In genomic region chr11:72112541-72113136, GRCh38 we compare ENCODE assay signal across 8 cellular contexts. TPM values are rescaled to one million over a fixed set of nuclear protein-coding genes. Genes with fewer than 3 reads are reported as not detected.
DNase-seq lines count a peak whose midpoint lies in the region; ATAC-seq lines count a peak whose summit lies in the region.

Gene ANAPC15 (minus strand): TSS chr11:72112695. CDS start chr11:72111276, 1,419 bp downstream.

- ATAC-seq in GM19467 (IDR thresholded peaks at IDR 0.05; ENCODE audit: unreplicated experiment), result peak; percentile 75

- peaks cover 15 to 34% (median 23%) of the 10 kb centered on the region in 4 donors for H3K4me1 Mint-ChIP-seq in CD4-positive, alpha-beta memory T cell

- H3K36me3 ChIP-seq in CD4-positive, alpha-beta memory T cell (ENCODE audit: insufficient read depth, low read length), result no peaks in the 10 kb centered on the region

- POLR2A ChIA-PET in CD4-positive, alpha-beta memory T cell (lab: Charles Lee; ENCODE audit: partially characterized antibody), result interaction anchor here (0.7 to 3.9 kb wide), 23 partner anchors 10 to 682 kb away, joined by 3 to 64 read pairs (median 5); partner anchors contain the start of genes IL18BP, INPPL1, LAMTOR1 and RNF121

- DNase-seq in CD4-positive, alpha-beta memory T cell, result peak; percentile 98 to 100 (median 99)
- DNase-seq in HS-27A (ENCODE audit: low read depth) (peak; percentile 99), NK-92 (lab: John Stamatoyannopoulos, UW; ENCODE audit: unreplicated experiment) (peak; percentile 84), lung microvascular endothelial cell (ENCODE audit: low read depth in 2 of 2) (peak; percentile 100)
- DNase-seq in activated CD8-positive, alpha-beta memory T cell treated with anti-CD3 and anti-CD28 coated beads for 24 hours, result peak; percentile 98
- DNase-seq in effector CD8-positive, alpha-beta T cell (lab: John Stamatoyannopoulos, UW), result peak; percentile 95
- peak; percentile 99 to 100 (median 99) for DNase-seq in stimulated activated CD4-positive, alpha-beta T cell treated with anti-CD3 and anti-CD28 coated beads, TNF-alpha, amount 100 ng/mL, for 48 hours (ENCODE audit: low read depth in 3 of 3)

- H3K27ac ChIP-seq in CD4-positive, alpha-beta memory T cell (ENCODE audit: low read depth, low read length), result peak within 1 kb of the TSS; percentile 97

- H3K36me3 Mint-ChIP-seq in CD4-positive, alpha-beta memory T cell, result peaks cover 9 to 16% of the 10 kb centered on the region in 2 donors

- no peaks in the 10 kb centered on the region for H3K9me3 Mint-ChIP-seq in CD4-positive, alpha-beta memory T cell

- H3K27me3 Mint-ChIP-seq in CD4-positive, alpha-beta memory T cell, result peaks cover 2 to 3% of the 10 kb centered on the region in 2 donors

- CTCF ChIA-PET in CD4-positive, alpha-beta memory T cell (lab: Charles Lee; ENCODE audit: partially characterized antibody), result interaction anchor here (0.8 to 3.5 kb wide), 7 partner anchors 9 to 111 kb away, joined by 3 to 11 read pairs (median 5); no protein-coding TSS in a partner anchor

- H3K4me3 Mint-ChIP-seq in CD4-positive, alpha-beta memory T cell, result peak within 1 kb of the TSS; percentile 96 to 99 (median 97)

- peak within 1 kb of the TSS; percentile 79 to 97 for H3K4me3 ChIP-seq in CD4-positive, alpha-beta memory T cell (ENCODE audit: low read length in 2 of 2)

- H3K27me3 ChIP-seq in CD4-positive, alpha-beta memory T cell (ENCODE audit: insufficient read depth, low read length), result no peaks in the 10 kb centered on the region

- H3K9me3 ChIP-seq in CD4-positive, alpha-beta memory T cell (ENCODE audit: control insufficient read depth in 1 of 2, low read length in 2 of 2), result no peaks in the 10 kb centered on the region

- peak within 1 kb of the TSS; percentile 98 to 100 (median 99) for H3K27ac Mint-ChIP-seq in CD4-positive, alpha-beta memory T cell

- intact Hi-C loops in CD4-positive, alpha-beta memory T cell (cut with micrococcal nuclease), result loop anchor here (1.0 to 2.0 kb wide), 6 partner anchors 9 to 184 kb away; partner anchors contain the start of genes LAMTOR1, LRRC51, NUMA1 and XNDC1N

- H3K4me1 ChIP-seq in CD4-positive, alpha-beta memory T cell (ENCODE audit: insufficient read depth, low read length), result peaks cover 18% of the 10 kb centered on the region

RNA-seq across cellular contexts. Expression of gene ANAPC15, which starts in this region (rescaled TPM):
- 10 to 100 TPM; 38.6 to 40.2 TPM for total RNA-seq in CD4-positive, alpha-beta memory T cell
- polyA plus RNA-seq in CD4-positive, alpha-beta memory T cell, result 100 to 1,000 TPM in 1 of 2 donors, 10 to 100 TPM in 1; 84.5 to 105 TPM
- total RNA-seq in lung microvascular endothelial cell, result 16.9 and 25.1 TPM in 2 replicates

Comparison
In these comparisons a context has a peak if more than half of its experiments do, and no peak if none do; other contexts are left out.
1. Peak in every context shown above with its lines: DNase-seq, ATAC-seq, H3K4me3 ChIP-seq and H3K27ac ChIP-seq.